In the genomic region with DNA sequence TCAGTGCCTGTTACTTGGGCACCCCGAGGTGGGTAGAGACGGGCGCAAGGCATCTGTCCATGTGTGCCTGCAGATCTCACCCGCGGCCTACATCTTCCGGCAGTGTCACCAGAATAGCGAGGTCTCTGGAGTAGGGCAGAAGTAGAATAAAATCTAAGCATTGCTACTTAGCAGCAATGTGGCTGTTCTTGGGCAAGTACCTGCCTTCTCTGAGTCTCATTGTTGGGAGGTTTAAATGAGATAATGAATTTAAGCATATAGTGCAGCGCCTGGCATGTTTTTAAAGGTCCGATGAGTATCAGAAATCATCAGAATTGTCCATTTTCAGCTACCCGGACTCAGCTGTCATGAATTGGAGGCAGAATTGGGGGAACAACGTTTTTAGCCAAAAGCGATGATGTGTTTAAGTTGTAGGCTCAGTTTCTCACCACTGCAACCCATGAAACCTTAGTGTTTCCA, we compare ENCODE assay signal across 8 cellular contexts. TPM values are rescaled to one million over a fixed set of nuclear protein-coding genes. Genes with fewer than 3 reads are reported as not detected.
A peak's percentile ranks its signal among the peaks of the same experiment; 100 is the strongest.
DNase-seq lines count a peak whose midpoint lies in the region; TF ChIP-seq lines count a peak whose summit lies in the region.

No MANE protein-coding gene starts in this region.

- H2BK12ac ChIP-seq in trophoblast cell (ENCODE audit: low read length): no peak overlapping the region

- H4K12ac ChIP-seq in trophoblast cell (ENCODE audit: low read depth, low read length): peak overlapping the region; percentile 94

- H3K9me3 ChIP-seq in esophagus (ENCODE audit: control insufficient read depth in 2 of 2, insufficient read depth in 1 of 2, low read depth in 1 of 2, low read length in 1 of 2) (no peaks in the 10 kb centered on the region), trophoblast cell (ENCODE audit: insufficient read depth, low read depth, low read length) (no peaks in the 10 kb centered on the region)

- H3K4me1 ChIP-seq in esophagus (ENCODE audit: control insufficient read depth in 2 of 2, insufficient read depth in 2 of 2, low read length in 1 of 2) (peaks cover 0 to 6% of the 10 kb centered on the region in 2 donors), trophoblast cell (ENCODE audit: control insufficient read depth in 1 of 2, insufficient read depth in 2 of 2, low read length in 2 of 2) (peaks cover 3% of the 10 kb centered on the region in 2 experiments)

- H4K91ac ChIP-seq in trophoblast cell (ENCODE audit: low read depth, low read length): peak overlapping the region; percentile 92

- peak overlapping the region; percentile 83 to 98 for H3K27ac ChIP-seq in esophagus (ENCODE audit: low read depth in 2 of 2, low read length in 1 of 2)
- peak overlapping the region; percentile 78 for H3K27ac ChIP-seq in trophoblast cell (ENCODE audit: low read depth, low read length)

- H3K4me3 ChIP-seq in esophagus (ENCODE audit: low read depth in 1 of 2, low read length in 2 of 2): peak overlapping the region; percentile 71 to 87
- peak overlapping the region; percentile 96 for H3K4me3 ChIP-seq in trophoblast cell (ENCODE audit: low read depth, low read length)

- H3K14ac ChIP-seq in trophoblast cell (ENCODE audit: low read length): peak overlapping the region; percentile 97

- peak overlapping the region; percentile 97 for H4K8ac ChIP-seq in trophoblast cell (ENCODE audit: low read depth, low read length)

- WGBS in esophagus, 2 donors: 9 to 11% methylated on average over 12 of the region's 12 CpGs
- no CpG with 5 or more reads among the region's 12 CpGs for WGBS in trophoblast cell (ENCODE audit: extremely low coverage, insufficient coverage, insufficient read length)

- peak overlapping the region; percentile 94 for H3K4ac ChIP-seq in trophoblast cell (ENCODE audit: low read depth, low read length)

- TF ChIP-seq CTCF in GM13977 (IDR thresholded peaks at IDR 0.05; ENCODE audit: extremely low read depth, insufficient read depth, missing control alignments): no peak

- peak overlapping the region; percentile 94 for H3K4me2 ChIP-seq in trophoblast cell (ENCODE audit: low read length)

- H3K9ac ChIP-seq in trophoblast cell (ENCODE audit: low read length): peak overlapping the region; percentile 83

- peak overlapping the region; percentile 92 for H2BK120ac ChIP-seq in trophoblast cell (ENCODE audit: insufficient read depth, low read length, poor library complexity)

- H2BK5ac ChIP-seq in trophoblast cell (ENCODE audit: low read depth, low read length, poor library complexity): peak overlapping the region; percentile 86

- DNase-seq in NCI-H1417 (lab: John Stamatoyannopoulos, UW) (peak in 2 of 3 experiments; percentile 33 to 45), NCI-H1417 treated with DMSO at 0.1 percent for 48 hours (lab: John Stamatoyannopoulos, UW) (no peak), trophoblast cell (no peak), putamen (ENCODE audit: low spot score) (no peak), pons (ENCODE audit: low spot score) (no peak), GM13977 (ENCODE audit: low spot score) (no peak)

- H3K79me1 ChIP-seq in trophoblast cell (ENCODE audit: low read length): peaks cover 7% of the 10 kb centered on the region

- H3K79me2 ChIP-seq in trophoblast cell (ENCODE audit: control insufficient read depth, insufficient read depth, low read length, poor library complexity): peaks cover 4% of the 10 kb centered on the region

- H3K23ac ChIP-seq in trophoblast cell (ENCODE audit: low read length): peak overlapping the region; percentile 23

- H3K36me3 ChIP-seq in esophagus (ENCODE audit: control insufficient read depth in 2 of 2, insufficient read depth in 2 of 2, low read length in 1 of 2): peaks cover 0 to 12% of the 10 kb centered on the region in 2 donors
- peaks cover 13% of the 10 kb centered on the region in 2 experiments for H3K36me3 ChIP-seq in trophoblast cell (ENCODE audit: control insufficient read depth in 1 of 2, insufficient read depth in 2 of 2, low read length in 2 of 2)

- H3K27me3 ChIP-seq in esophagus (ENCODE audit: control insufficient read depth in 1 of 2, insufficient read depth in 2 of 2, low read length in 2 of 2): no peaks in the 10 kb centered on the region
- H3K27me3 ChIP-seq in trophoblast cell (ENCODE audit: insufficient read depth, low read length): no peaks in the 10 kb centered on the region

- peak overlapping the region; percentile 83 for H3K18ac ChIP-seq in trophoblast cell (ENCODE audit: low read length)

- peak overlapping the region; percentile 98 for H2AFZ ChIP-seq in trophoblast cell (ENCODE audit: insufficient read depth, low read length, poor library complexity)

- in situ Hi-C loops in GM13977 (cut with MboI; ENCODE audit: low pct_unique_long_range_greater_than_20kb, low sequenced_read_pairs, unreplicated experiment): no loop called here

- H2AK5ac ChIP-seq in trophoblast cell (ENCODE audit: low read length): peak overlapping the region; percentile 62

TF ChIP-seq in PFSK-1, 5 proteins besides CTCF, POLR2A, EP300 and RAD21:
- TF ChIP-seq SIN3A (IDR thresholded peaks at IDR 0.05; ENCODE audit: borderline replicate concordance, insufficient read depth, low read length) (no peak), FOXP2 (optimal IDR thresholded peaks at IDR 0.05; ENCODE audit: borderline replicate concordance, extremely low read depth, extremely low read length, insufficient read depth) (peak; percentile 1)

RNA-seq across cellular contexts. Expression of a gene that starts 0.8 kb away (rescaled TPM):
- 25.6 TPM for polyA plus RNA-seq in PFSK-1 (2012; ENCODE audit: insufficient read length, low read depth)
- 10 to 100 TPM; 13.3 to 40.6 TPM for polyA plus RNA-seq in esophagus
- polyA plus RNA-seq in trophoblast cell (2013): 28.0 and 28.3 TPM in 2 replicates

RNA-seq across cellular contexts. Expression of a gene that starts 27.2 kb away (rescaled TPM):
- 3.2 TPM for polyA plus RNA-seq in PFSK-1 (2012; ENCODE audit: insufficient read length, low read depth)
- 10 to 100 TPM; 11.3 to 18.7 TPM for polyA plus RNA-seq in esophagus
- polyA plus RNA-seq in trophoblast cell (2013): 12.6 and 13.6 TPM in 2 replicates

RNA-seq across cellular contexts. Expression of a gene that starts 49.2 kb away (rescaled TPM):
- 27.0 TPM for polyA plus RNA-seq in PFSK-1 (2012; ENCODE audit: insufficient read length, low read depth)
- polyA plus RNA-seq in esophagus: 10 to 100 TPM; 10.5 to 15.1 TPM
- 21.4 and 21.9 TPM in 2 replicates for polyA plus RNA-seq in trophoblast cell (2013)

RNA-seq across cellular contexts. Expression of a gene that starts 58.7 kb away (rescaled TPM):
- 10.5 TPM for polyA plus RNA-seq in PFSK-1 (2012; ENCODE audit: insufficient read length, low read depth)
- polyA plus RNA-seq in esophagus: 1 to 10 TPM; 3.2 to 4.8 TPM
- polyA plus RNA-seq in trophoblast cell (2013): 13.9 and 15.4 TPM in 2 replicates

Comparison
In these comparisons a context has a peak if more than half of its experiments do, and no peak if none do; other contexts are left out.
1. DNase-seq: peak in NCI-H1417 (2 of 3); none in NCI-H1417 treated with DMSO at 0.1 percent for 48 hours (single experiment), trophoblast cell (0 of 2), putamen (single experiment), pons (single experiment) and GM13977 (single experiment).